Comparison of ENCODE assay signal across 27 cellular contexts in genomic region chr1:110305875-110306420, GRCh38.
"Had no signal": no experiment of that assay in that cellular context is flagged by ENCODE, and none has a peak within 500 bp of the region (broad histone marks: within the 10 kb centered on the region; RNA-seq: fewer than 3 reads in every experiment).

No MANE protein-coding gene starts in this region.

- H3K9me3 Mint-ChIP-seq: activated B cell treated with CpG ODN at 0.5 μM for 24 hours; activated CD4-positive, alpha-beta T cell treated with anti-CD3 and anti-CD28 coated beads, Interleukin-2, amount 10 ng/mL, durations not matched to agents 24 days and 14 days; activated naive CD4-positive, alpha-beta T cell treated with anti-CD3 and anti-CD28 coated beads, Interleukin-2, amount 50 U/mL, for 72 hours; activated naive CD8-positive, alpha-beta T cell treated with anti-CD3 and anti-CD28 coated beads, Interleukin-2, amount 50 U/mL, for 24 hours; activated T-cell treated with anti-CD3 and anti-CD28 coated beads, Interleukin-2, amount 50 U/mL, for 24 hours; activated T-helper 1 cell treated with anti-CD3 and anti-CD28 coated beads, Interleukin-12 subunit alpha, Interleukin-12 subunit beta, Interleukin-2, Interleukin-4 antibody, amounts not matched to agents 30 ng/mL and 10 ng/mL and 1 ng/mL, durations not matched to agents 14 hours and 24 hours and 36 hours had no signal

- H3K27me3 ChIP-seq: brain microvascular endothelial cell, MG63, Peyer's patch, SJCRH30 had no signal

- H3K9me3 ChIP-seq: MG63, Peyer's patch, SJCRH30 had no signal

- H3K4me1 Mint-ChIP-seq: activated B cell treated with CpG ODN at 0.5 μM for 24 hours; activated CD4-positive, alpha-beta T cell treated with anti-CD3 and anti-CD28 coated beads, Interleukin-2, amount 10 ng/mL, durations not matched to agents 24 days and 14 days; activated CD8-positive, alpha-beta memory T cell treated with anti-CD3 and anti-CD28 coated beads, Interleukin-2, amount 10 ng/mL, durations not matched to agents 7 days and 5 days; activated naive CD8-positive, alpha-beta T cell treated with anti-CD3 and anti-CD28 coated beads, Interleukin-2, amount 50 U/mL, for 24 hours had no signal

- H3K4me1 ChIP-seq: Peyer's patch, SJCRH30 had no signal

- H3K27me3 Mint-ChIP-seq: activated B cell treated with CpG ODN at 0.5 μM for 24 hours; activated naive CD8-positive, alpha-beta T cell treated with anti-CD3 and anti-CD28 coated beads, Interleukin-2, amount 50 U/mL, for 24 hours had no signal

- H3K27ac Mint-ChIP-seq: activated B cell treated with CpG ODN at 0.5 μM for 24 hours; activated CD4-positive, alpha-beta T cell treated with anti-CD3 and anti-CD28 coated beads, Interleukin-2, amount 10 ng/mL, durations not matched to agents 24 days and 14 days; activated CD8-positive, alpha-beta memory T cell treated with anti-CD3 and anti-CD28 coated beads, Interleukin-2, amount 10 ng/mL, durations not matched to agents 7 days and 5 days; activated naive CD4-positive, alpha-beta T cell treated with anti-CD3 and anti-CD28 coated beads, Interleukin-2, amount 50 U/mL, for 72 hours; activated naive CD8-positive, alpha-beta T cell treated with anti-CD3 and anti-CD28 coated beads, Interleukin-2, amount 50 U/mL, for 24 hours; activated T-cell treated with anti-CD3 and anti-CD28 coated beads, Interleukin-2, amount 50 U/mL, for 24 hours; activated T-helper 1 cell treated with anti-CD3 and anti-CD28 coated beads, Interleukin-12 subunit alpha, Interleukin-12 subunit beta, Interleukin-2, Interleukin-4 antibody, amounts not matched to agents 30 ng/mL and 10 ng/mL and 1 ng/mL, durations not matched to agents 14 hours and 24 hours and 36 hours; T-helper 17 cell had no signal

- ATAC-seq: activated CD8-positive, alpha-beta memory T cell treated with anti-CD3 and anti-CD28 coated beads, Interleukin-2, amount 10 ng/mL, durations not matched to agents 7 days and 5 days; activated naive CD4-positive, alpha-beta T cell treated with anti-CD3 and anti-CD28 coated beads, Interleukin-2, amount 50 U/mL, for 72 hours; activated naive CD8-positive, alpha-beta T cell treated with anti-CD3 and anti-CD28 coated beads, Interleukin-2, amount 50 U/mL, for 24 hours; SK-N-SH treated with all-trans-retinoic acid at 6 μM for 48 hours; T-helper 17 cell had no signal

- H3K4me3 Mint-ChIP-seq: activated B cell treated with CpG ODN at 0.5 μM for 24 hours; activated CD4-positive, alpha-beta T cell treated with anti-CD3 and anti-CD28 coated beads, Interleukin-2, amount 10 ng/mL, durations not matched to agents 24 days and 14 days; activated CD8-positive, alpha-beta memory T cell treated with anti-CD3 and anti-CD28 coated beads, Interleukin-2, amount 10 ng/mL, durations not matched to agents 7 days and 5 days; activated naive CD8-positive, alpha-beta T cell treated with anti-CD3 and anti-CD28 coated beads, Interleukin-2, amount 50 U/mL, for 24 hours; activated T-cell treated with anti-CD3 and anti-CD28 coated beads, Interleukin-2, amount 50 U/mL, for 24 hours; activated T-helper 1 cell treated with anti-CD3 and anti-CD28 coated beads, Interleukin-12 subunit alpha, Interleukin-12 subunit beta, Interleukin-2, Interleukin-4 antibody, amounts not matched to agents 30 ng/mL and 10 ng/mL and 1 ng/mL, durations not matched to agents 14 hours and 24 hours and 36 hours; T-helper 17 cell had no signal

- H3K4me3 ChIP-seq: cardiac muscle cell, MG63, Peyer's patch, SJCRH30 had no signal

- H3K27ac ChIP-seq: brain microvascular endothelial cell, cardiac muscle cell, Peyer's patch, RWPE1, SJCRH30 had no signal

- DNase-seq: activated B cell treated with CpG ODN at 0.5 μM for 24 hours; activated CD4-positive, alpha-beta T cell treated with anti-CD3 and anti-CD28 coated beads for 1 hour; activated CD4-positive, alpha-beta T cell treated with anti-CD3 and anti-CD28 coated beads, Interleukin-2, amount 10 ng/mL, durations not matched to agents 24 days and 14 days; activated CD4-positive, alpha-beta T cell treated with anti-CD3 and anti-CD28 coated beads, Interleukin-2, amount 50 U/mL, for 48 hours; activated CD8-positive, alpha-beta memory T cell treated with anti-CD3 and anti-CD28 coated beads, Interleukin-2, amount 10 ng/mL, durations not matched to agents 7 days and 5 days; activated effector memory CD4-positive, alpha-beta T cell treated with anti-CD3 and anti-CD28 coated beads, Interleukin-2, amount 50 U/mL, for 16 hours; activated naive CD4-positive, alpha-beta T cell treated with Interleukin-2 at 50 U/mL for 16 hours; activated naive CD8-positive, alpha-beta T cell treated with anti-CD3 and anti-CD28 coated beads, Interleukin-2, amount 50 U/mL, for 24 hours; activated T-cell treated with anti-CD3 and anti-CD28 coated beads, Interleukin-2, amount 50 U/mL, for 24 hours; amygdala; brain microvascular endothelial cell; MG63; NCI-H1092; NCI-H1417 treated with DMSO at 0.1 percent for 48 hours; NCI-H1694; NCI-H2029; NCI-H524; Right ventricle myocardium superior; SJCRH30; T-helper 17 cell; T-helper 9 cell had no signal

- H3K36me3 ChIP-seq: brain microvascular endothelial cell, cardiac muscle cell, MG63, Peyer's patch, SJCRH30 had no signal

- H3K36me3 Mint-ChIP-seq: activated CD8-positive, alpha-beta memory T cell treated with anti-CD3 and anti-CD28 coated beads, Interleukin-2, amount 10 ng/mL, durations not matched to agents 7 days and 5 days; activated naive CD4-positive, alpha-beta T cell treated with anti-CD3 and anti-CD28 coated beads, Interleukin-2, amount 50 U/mL, for 72 hours had no signal
